In genomic region chr5:156401802-156402201, GRCh38 we compare ENCODE assay signal across 1 cellular context.
TF ChIP-seq lines count a peak whose summit lies in the region.

No MANE protein-coding gene starts in this region.

TF ChIP-seq in GM23338, 12 proteins besides CTCF, POLR2A, EP300 and RAD21 (continued from another document):
- TF ChIP-seq ZNF462 (CRISPR knock-in tag; IDR thresholded peaks at IDR 0.05) (no peak), EZH2 (IDR thresholded peaks at IDR 0.05; ENCODE audit: low read depth, unreplicated experiment) (no peak), JUNB (IDR thresholded peaks at IDR 0.05; ENCODE audit: unreplicated experiment) (no peak), ZNF331 (CRISPR knock-in tag; IDR thresholded peaks at IDR 0.05; ENCODE audit: low read depth) (no peak), STAT1 (IDR thresholded peaks at IDR 0.05; ENCODE audit: unreplicated experiment) (no peak), NANOG (IDR thresholded peaks at IDR 0.05; ENCODE audit: borderline replicate concordance) (no peak), POLR2AphosphoS5 (IDR thresholded peaks at IDR 0.05; ENCODE audit: low read depth) (no peak), EZH2phosphoT487 (IDR thresholded peaks at IDR 0.05; ENCODE audit: unreplicated experiment) (no peak)
